Comparison of ENCODE assay signal across 24 cellular contexts in the genomic region with DNA sequence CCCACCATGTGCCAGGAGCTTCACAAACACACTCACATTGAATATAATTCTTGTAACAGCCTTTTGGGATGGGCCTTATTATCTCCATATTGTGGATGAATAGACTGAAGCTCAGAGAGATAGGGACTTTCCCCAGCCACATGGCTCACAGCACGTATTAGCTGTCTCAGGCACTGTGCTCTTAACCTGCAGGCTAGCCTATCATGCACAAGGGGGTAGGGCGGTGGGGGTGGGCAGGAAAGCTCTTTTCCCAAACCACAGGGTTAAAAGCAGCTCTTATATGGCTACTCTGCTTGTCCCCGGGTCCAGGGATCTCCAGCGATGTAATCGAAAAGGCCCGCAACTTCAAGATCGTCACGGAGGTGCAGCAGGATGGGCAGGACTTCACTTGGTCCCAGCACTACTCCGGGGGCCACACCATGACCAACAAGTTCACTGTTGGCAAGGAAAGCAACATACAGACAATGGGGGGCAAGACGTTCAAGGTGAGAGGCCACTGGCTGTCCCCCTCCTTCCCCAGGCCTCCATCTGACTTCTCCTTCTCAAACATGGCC. TPM values are rescaled to one million over a fixed set of nuclear protein-coding genes. Genes with fewer than 3 reads are reported as not detected.
DNase-seq lines count a peak whose midpoint lies in the region; ATAC-seq, FAIRE-seq and TF ChIP-seq lines count a peak whose summit lies in the region.
"Had no signal": no experiment of that assay in that cellular context is flagged by ENCODE, and none has a peak within 500 bp of the region (broad histone marks: within the 10 kb centered on the region; RNA-seq: fewer than 3 reads in every experiment).

No MANE protein-coding gene starts in this region.

- intact Hi-C loops in GM12878 (cut with micrococcal nuclease; ENCODE audit: unreplicated experiment) (no loop called here), natural killer cell (cut with micrococcal nuclease) (no loop called here)

- peaks cover 27% of the 10 kb centered on the region for H3K4me1 ChIP-seq in GM12878 (ENCODE audit: control insufficient read depth, insufficient read depth, low read length)
- no peaks in the 10 kb centered on the region for H3K4me1 ChIP-seq in thymus (ENCODE audit: control insufficient read depth, insufficient read depth, low read length)
- no peaks in the 10 kb centered on the region for H3K4me1 ChIP-seq in trophoblast cell (ENCODE audit: control insufficient read depth in 1 of 2, insufficient read depth in 2 of 2, low read length in 2 of 2)
- H3K4me1 ChIP-seq: A549 had no signal

- H3K27me3 ChIP-seq in GM12878 (replicated peaks in 1 of 2; ENCODE audit: control insufficient read depth in 2 of 2, insufficient read depth in 2 of 2, low read length in 1 of 2) (no peaks in the 10 kb centered on the region), thymus (ENCODE audit: control insufficient read depth, insufficient read depth) (no peaks in the 10 kb centered on the region), trophoblast cell (ENCODE audit: insufficient read depth, low read length) (no peaks in the 10 kb centered on the region)
- H3K27me3 ChIP-seq: MG63 had no signal

- no peak overlapping the region for H3K4me3 Mint-ChIP-seq in activated naive CD8-positive, alpha-beta T cell treated with anti-CD3 and anti-CD28 coated beads, Interleukin-2, amount 50 U/mL, for 24 hours
- H3K4me3 Mint-ChIP-seq in activated naive CD8-positive, alpha-beta T cell treated with anti-CD3 and anti-CD28 coated beads for 36 hours: no peak overlapping the region
- no peak overlapping the region for H3K4me3 Mint-ChIP-seq in natural killer cell

- H3K9ac ChIP-seq in GM12878 (ENCODE audit: control insufficient read depth, insufficient read depth, low read length): peak overlapping the region; percentile 34; the same call in 1 of the 2 replicates
- no peak overlapping the region for H3K9ac ChIP-seq in trophoblast cell (ENCODE audit: low read length)

- H4K91ac ChIP-seq in trophoblast cell (ENCODE audit: low read depth, low read length): no peak overlapping the region

- no peak for TF ChIP-seq RAD21 in GM12878 (IDR thresholded peaks at IDR 0.05; ENCODE audit: insufficient read depth, low read depth, low read length)

- H3K4me2 ChIP-seq in GM12878 (ENCODE audit: control insufficient read depth, insufficient read depth): peak overlapping the region; percentile 36; the same call in 1 of the 2 replicates
- H3K4me2 ChIP-seq in trophoblast cell (ENCODE audit: low read length): no peak overlapping the region
- H3K4me2 ChIP-seq: A549 had no signal

- no peak overlapping the region for H2BK120ac ChIP-seq in trophoblast cell (ENCODE audit: insufficient read depth, low read length, poor library complexity)

- H2AFZ ChIP-seq in GM12878 (ENCODE audit: control insufficient read depth, low read depth, low read length): peak overlapping the region; percentile 75
- no peak overlapping the region for H2AFZ ChIP-seq in trophoblast cell (ENCODE audit: insufficient read depth, low read length, poor library complexity)

- CTCF ChIA-PET in GM12878 (lab: Yijun Ruan, JAX): interaction anchor here (0.6 to 4.9 kb wide), 13 partner anchors 8 to 210 kb away, joined by 3 to 34 read pairs (median 3); partner anchors contain the start of gene SLU7

- POLR2A ChIA-PET in GM12878 (lab: Charles Lee): interaction anchor here (0.6 to 1.8 kb wide), 10 partner anchors 9 to 210 kb away, joined by 3 to 6 read pairs (median 4); no protein-coding TSS in a partner anchor

- no TSS peak for BruUV-seq in GM12878 (replicated peaks; lab: Mats Ljungman, UMichigan)

- peaks cover 3% of the 10 kb centered on the region for H3K4me1 Mint-ChIP-seq in activated naive CD8-positive, alpha-beta T cell treated with anti-CD3 and anti-CD28 coated beads, Interleukin-2, amount 50 U/mL, for 24 hours
- no peaks in the 10 kb centered on the region for H3K4me1 Mint-ChIP-seq in activated naive CD8-positive, alpha-beta T cell treated with anti-CD3 and anti-CD28 coated beads for 36 hours
- peaks cover 0 to 6% of the 10 kb centered on the region in 2 donors for H3K4me1 Mint-ChIP-seq in natural killer cell

- no peaks in the 10 kb centered on the region for H3K9me3 Mint-ChIP-seq in activated naive CD8-positive, alpha-beta T cell treated with anti-CD3 and anti-CD28 coated beads, Interleukin-2, amount 50 U/mL, for 24 hours
- H3K9me3 Mint-ChIP-seq in activated naive CD8-positive, alpha-beta T cell treated with anti-CD3 and anti-CD28 coated beads for 36 hours: no peaks in the 10 kb centered on the region
- H3K9me3 Mint-ChIP-seq in natural killer cell: no peaks in the 10 kb centered on the region

- no peak for TF ChIP-seq POLR2A in GM12878 (IDR thresholded peaks at IDR 0.05; ENCODE audit: low read depth, low read length)

- 62% methylated on average over 10 of the region's 10 CpGs for WGBS in GM12878 (ENCODE audit: insufficient coverage, insufficient replicate concordance, low lambda C conversion rate, missing lambda C conversion rate)
- WGBS in thymus: 96% methylated on average over 10 of the region's 10 CpGs
- WGBS in trophoblast cell (ENCODE audit: extremely low coverage, insufficient coverage, insufficient read length): no CpG with 5 or more reads among the region's 10 CpGs

- TF ChIP-seq EP300 in GM12878 (IDR thresholded peaks at IDR 0.05; ENCODE audit: borderline replicate concordance in 1 of 2, control insufficient read depth in 1 of 2, low read depth in 2 of 2, low read length in 2 of 2): no peak

- no peaks in the 10 kb centered on the region for H3K36me3 Mint-ChIP-seq in activated naive CD8-positive, alpha-beta T cell treated with anti-CD3 and anti-CD28 coated beads, Interleukin-2, amount 50 U/mL, for 24 hours (ENCODE audit: low read depth)
- no peaks in the 10 kb centered on the region for H3K36me3 Mint-ChIP-seq in activated naive CD8-positive, alpha-beta T cell treated with anti-CD3 and anti-CD28 coated beads for 36 hours
- H3K36me3 Mint-ChIP-seq in natural killer cell: no peaks in the 10 kb centered on the region

- H3K9me3 ChIP-seq in GM12878 (replicated peaks; ENCODE audit: control insufficient read depth, insufficient read depth, low read length) (no peaks in the 10 kb centered on the region), thymus (ENCODE audit: control insufficient read depth) (no peaks in the 10 kb centered on the region), trophoblast cell (ENCODE audit: insufficient read depth, low read depth, low read length) (no peaks in the 10 kb centered on the region)
- H3K9me3 ChIP-seq: A549, mucosa of descending colon had no signal

- peak overlapping the region; percentile 77 for H3K27ac ChIP-seq in GM12878 (ENCODE audit: control insufficient read depth, insufficient read depth)
- H3K27ac ChIP-seq in thymus (ENCODE audit: low read depth): peak overlapping the region; percentile 11
- no peak overlapping the region for H3K27ac ChIP-seq in caudate nucleus (ENCODE audit: low read depth, low read length)
- H3K27ac ChIP-seq in trophoblast cell (ENCODE audit: low read depth, low read length): no peak overlapping the region
- H3K27ac ChIP-seq: A549 had no signal

- DNase-seq in activated naive CD8-positive, alpha-beta T cell treated with anti-CD3 and anti-CD28 coated beads, Interleukin-2, amount 50 U/mL, for 24 hours: no peak
- DNase-seq in activated naive CD8-positive, alpha-beta T cell treated with anti-CD3 and anti-CD28 coated beads for 36 hours: no peak
- DNase-seq in GM12878 (ENCODE audit: low read depth, low spot score) (peak; percentile 40), caudate nucleus (lab: John Stamatoyannopoulos, UW) (no peak), natural killer cell (no peak), trophoblast cell (no peak)
- DNase-seq: activated CD4-positive, alpha-beta T cell treated with anti-CD3 and anti-CD28 coated beads for 4 hours; activated effector memory CD4-positive, alpha-beta T cell treated with anti-CD3 and anti-CD28 coated beads, Interleukin-2, amount 50 U/mL, for 16 hours; foreskin fibroblast; left cardiac atrium; mucosa of descending colon; NCI-H1694 treated with DMSO at 0.1 percent for 48 hours; OCI-M1; retina; stimulated activated naive CD4-positive, alpha-beta T cell treated with Interleukin-2 at 50 U/mL for 16 hours had no signal

- peak; percentile 35 for ATAC-seq in activated naive CD8-positive, alpha-beta T cell treated with anti-CD3 and anti-CD28 coated beads, Interleukin-2, amount 50 U/mL, for 24 hours
- ATAC-seq in HG03342 (IDR thresholded peaks at IDR 0.05; ENCODE audit: unreplicated experiment) (peak; percentile 33), GM12878 (peak; percentile 71), natural killer cell (no peak)
- ATAC-seq: HepG2 had no signal

- no peaks in the 10 kb centered on the region for H3K79me1 ChIP-seq in trophoblast cell (ENCODE audit: low read length)

- no peaks in the 10 kb centered on the region for H3K27me3 Mint-ChIP-seq in activated naive CD8-positive, alpha-beta T cell treated with anti-CD3 and anti-CD28 coated beads, Interleukin-2, amount 50 U/mL, for 24 hours
- H3K27me3 Mint-ChIP-seq in activated naive CD8-positive, alpha-beta T cell treated with anti-CD3 and anti-CD28 coated beads for 36 hours: no peaks in the 10 kb centered on the region
- H3K27me3 Mint-ChIP-seq in natural killer cell (ENCODE audit: low read depth in 2 of 2): peaks cover 0 to 3% of the 10 kb centered on the region in 2 donors

- H4K12ac ChIP-seq in trophoblast cell (ENCODE audit: low read depth, low read length): no peak overlapping the region

- H4K20me1 ChIP-seq in GM12878 (ENCODE audit: control insufficient read depth, insufficient read depth): no peaks in the 10 kb centered on the region

- SMC1A ChIA-PET in GM12878 (lab: Charles Lee; ENCODE audit: uncharacterized antibody, unreplicated experiment): interaction anchor here (0.8 to 3.0 kb wide), 20 partner anchors 8 to 210 kb away, joined by 3 to 14 read pairs (median 4); no protein-coding TSS in a partner anchor

- no peak overlapping the region for H2BK12ac ChIP-seq in trophoblast cell (ENCODE audit: low read length)

- RAD21 ChIA-PET in GM12878 (lab: Charles Lee; ENCODE audit: unreplicated experiment): interaction anchor here (0.8 to 3.0 kb wide), 15 partner anchors 9 to 191 kb away, joined by 3 to 18 read pairs (median 4); partner anchors contain the start of gene PWWP2A

- H2BK5ac ChIP-seq in trophoblast cell (ENCODE audit: low read depth, low read length, poor library complexity): no peak overlapping the region

- H3K4ac ChIP-seq in trophoblast cell (ENCODE audit: low read depth, low read length): no peak overlapping the region

- H3K23ac ChIP-seq in trophoblast cell (ENCODE audit: low read length): no peak overlapping the region

- no peaks in the 10 kb centered on the region for H3K36me3 ChIP-seq in GM12878 (ENCODE audit: control insufficient read depth in 2 of 2, insufficient read depth in 2 of 2, low read length in 1 of 2)
- no peaks in the 10 kb centered on the region for H3K36me3 ChIP-seq in thymus (ENCODE audit: control insufficient read depth, insufficient read depth)
- no peaks in the 10 kb centered on the region for H3K36me3 ChIP-seq in trophoblast cell (ENCODE audit: control insufficient read depth in 1 of 2, insufficient read depth in 2 of 2, low read length in 2 of 2)
- H3K36me3 ChIP-seq: MG63 had no signal

- in situ Hi-C loops in GM12878 (cut with MboI): no loop called here

- H3K4me3 ChIP-seq in GM12878: no peak overlapping the region
- H3K4me3 ChIP-seq in thymus (ENCODE audit: low read length): no peak overlapping the region
- H3K4me3 ChIP-seq in trophoblast cell (ENCODE audit: low read depth, low read length): no peak overlapping the region
- H3K4me3 ChIP-seq: A549, MG63, mucosa of descending colon had no signal

- peak; percentile 61 for FAIRE-seq in GM12878 (lab: Jason Lieb, UNC)
- FAIRE-seq: A549, endometrium, HepG2, urothelium cell line had no signal

- no peak overlapping the region for H3K14ac ChIP-seq in trophoblast cell (ENCODE audit: low read length)

- H2AK5ac ChIP-seq in trophoblast cell (ENCODE audit: low read length): no peak overlapping the region

- no peak overlapping the region for H4K8ac ChIP-seq in trophoblast cell (ENCODE audit: low read depth, low read length)

- H3K27ac Mint-ChIP-seq in activated naive CD8-positive, alpha-beta T cell treated with anti-CD3 and anti-CD28 coated beads, Interleukin-2, amount 50 U/mL, for 24 hours: no peak overlapping the region
- no peak overlapping the region for H3K27ac Mint-ChIP-seq in activated naive CD8-positive, alpha-beta T cell treated with anti-CD3 and anti-CD28 coated beads for 36 hours
- H3K27ac Mint-ChIP-seq in natural killer cell: no peak overlapping the region

- H3K79me2 ChIP-seq in GM12878 (ENCODE audit: control insufficient read depth, insufficient read depth, low read length) (no peaks in the 10 kb centered on the region), trophoblast cell (ENCODE audit: control insufficient read depth, insufficient read depth, low read length, poor library complexity) (no peaks in the 10 kb centered on the region)

- TF ChIP-seq CTCF in GM12878 (IDR thresholded peaks at IDR 0.05 in 2 of 3, conservative IDR thresholded peaks at IDR 0.05 in 1 of 3; ENCODE audit: control insufficient read depth in 2 of 3, extremely low read depth in 1 of 3, insufficient read depth in 1 of 3, low read depth in 3 of 3, low read length in 3 of 3) (no peak), natural killer cell (IDR thresholded peaks at IDR 0.05) (no peak)

- H3K18ac ChIP-seq in trophoblast cell (ENCODE audit: low read length): no peak overlapping the region

RNA-seq across cellular contexts. Expression of gene FABP6, which starts 2.6 kb away (rescaled TPM):
- not detected for total RNA-seq in activated naive CD8-positive, alpha-beta T cell treated with anti-CD3 and anti-CD28 coated beads for 36 hours
- total RNA-seq in GM12878 (2013; cell fraction: nucleolus; rRNA removed): 1.4 TPM in 1 of 2 replicates, not detected in the other
- total RNA-seq in GM12878 (2014; rRNA removed) (1.3 and 1.9 TPM in 2 replicates), GM12878 (2014; rRNA removed; fragmentation: Illumina TruSeq; extraction: Trizol) (1.2 and 3.0 TPM in 2 replicates), GM12878 (2021) (1.9 and 2.3 TPM in 2 replicates), natural killer cell (not detected)
- not detected for polyA plus RNA-seq in GM12878 (2011; ENCODE audit: low read depth)
- polyA plus RNA-seq in GM12878 (2011; rRNA removed) (4.7 and 8.1 TPM in 2 replicates), GM12878 (2014; fragmentation: Illumina TruSeq; extraction: Trizol) (1.00 and 1.2 TPM in 2 replicates), GM12878 (2014; fragmentation: Nextera tagmentation; extraction: Ambion mirVana) (1 to 10 TPM; 3.0 to 3.5 TPM), GM12878 (2014; rRNA removed) (1.2 and 3.2 TPM in 2 replicates), GM12878 (2016; fragmentation: Nextera tagmentation; extraction: Ambion mirVana) (1 to 10 TPM in 1 of 2 experiments, under 1 TPM in 1; 0.66 to 1.1 TPM), thymus (64.3 TPM)
- polyA plus RNA-seq in GM12878 (2011; cell fraction: cytosol; rRNA removed): 8.0 and 8.3 TPM in 2 replicates
- 2.1 and 3.7 TPM in 2 replicates for polyA plus RNA-seq in GM12878 (2011; cell fraction: nucleus; rRNA removed)
- 2.9 and 3.8 TPM in 2 replicates for polyA plus RNA-seq in GM12878 (2012)
- polyA minus RNA-seq in GM12878 (2011; rRNA and poly(A)+ RNA removed): 2.4 and 3.6 TPM in 2 replicates
- not detected in 2 replicates for polyA minus RNA-seq in GM12878 (2011; cell fraction: cytosol; rRNA and poly(A)+ RNA removed)
- polyA minus RNA-seq in GM12878 (2011; cell fraction: nucleus; rRNA and poly(A)+ RNA removed): not detected in 2 replicates
- polyA plus RNA-seq in trophoblast cell (2013): 0.18 TPM in 1 of 2 replicates, not detected in the other
- total RNA-seq: aorta, chondrocyte, HepG2, mucosa of descending colon had no signal
- polyA plus RNA-seq: aorta had no signal

Comparison
In these comparisons a context has a peak if more than half of its experiments do, and no peak if none do; other contexts are left out.
1. ATAC-seq: peak in activated naive CD8-positive, alpha-beta T cell treated with anti-CD3 and anti-CD28 coated beads, Interleukin-2, amount 50 U/mL, for 24 hours (single experiment), HG03342 (single experiment) and GM12878 (single experiment); none in natural killer cell (0 of 3).
2. H3K27ac ChIP-seq: peak in GM12878 (single experiment) and thymus (single experiment); none in caudate nucleus (single experiment) and trophoblast cell (single experiment).